In genomic region chr2:201820385-201821007, GRCh38 we compare ENCODE assay signal across 1 cellular context.
TF ChIP-seq lines count a peak whose summit lies in the region.

No MANE protein-coding gene starts in this region.

TF ChIP-seq in SK-N-SH treated with all-trans-retinoic acid at 6 μM for 48 hours, 23 proteins besides CTCF, POLR2A, EP300 and RAD21 (continued from another document):
- TF ChIP-seq TSHZ2 (CRISPR knock-in tag; IDR thresholded peaks at IDR 0.05) (no peak), ARNTL (CRISPR knock-in tag; IDR thresholded peaks at IDR 0.05; ENCODE audit: borderline replicate concordance, low read depth) (no peak), SNAI2 (CRISPR knock-in tag; IDR thresholded peaks at IDR 0.05) (no peak), ZNF565 (CRISPR knock-in tag; conservative IDR thresholded peaks at IDR 0.05; ENCODE audit: low read depth) (no peak), PPARA (CRISPR knock-in tag; IDR thresholded peaks at IDR 0.05; ENCODE audit: borderline replicate concordance) (no peak), ZFP30 (CRISPR knock-in tag; IDR thresholded peaks at IDR 0.05) (no peak), ZC3H10 (CRISPR knock-in tag; IDR thresholded peaks at IDR 0.05) (no peak), PATZ1 (CRISPR knock-in tag; IDR thresholded peaks at IDR 0.05; ENCODE audit: borderline replicate concordance) (peak; percentile 52; the same call in 1 of the 2 replicates), RARB (CRISPR knock-in tag; IDR thresholded peaks at IDR 0.05) (no peak), TOX (CRISPR knock-in tag; IDR thresholded peaks at IDR 0.05; ENCODE audit: borderline replicate concordance) (no peak), ZFP3 (CRISPR knock-in tag; IDR thresholded peaks at IDR 0.05) (no peak), ZNF70 (CRISPR knock-in tag; IDR thresholded peaks at IDR 0.05) (no peak), ISL1 (CRISPR knock-in tag; IDR thresholded peaks at IDR 0.05) (peak; percentile 93), POU6F1 (CRISPR knock-in tag; IDR thresholded peaks at IDR 0.05; ENCODE audit: borderline replicate concordance, low read depth) (no peak), BACH2 (CRISPR knock-in tag; IDR thresholded peaks at IDR 0.05; ENCODE audit: borderline replicate concordance) (no peak), CSDC2 (CRISPR knock-in tag; IDR thresholded peaks at IDR 0.05) (no peak)
